In genomic region chr2:182506606-182507005, GRCh38 we compare ENCODE assay signal across 1 cellular context.
TF ChIP-seq lines count a peak whose summit lies in the region.

No MANE protein-coding gene starts in this region.

TF ChIP-seq in GM23338, 12 proteins besides CTCF, POLR2A, EP300 and RAD21 (continued from another document):
- TF ChIP-seq ETS1 (IDR thresholded peaks at IDR 0.05) (no peak), EZH2 (IDR thresholded peaks at IDR 0.05; ENCODE audit: low read depth, unreplicated experiment) (no peak), STAT1 (IDR thresholded peaks at IDR 0.05; ENCODE audit: unreplicated experiment) (no peak)
TF ChIP-seq in GM23338: peak in this region for 0.
